In the genomic region with DNA sequence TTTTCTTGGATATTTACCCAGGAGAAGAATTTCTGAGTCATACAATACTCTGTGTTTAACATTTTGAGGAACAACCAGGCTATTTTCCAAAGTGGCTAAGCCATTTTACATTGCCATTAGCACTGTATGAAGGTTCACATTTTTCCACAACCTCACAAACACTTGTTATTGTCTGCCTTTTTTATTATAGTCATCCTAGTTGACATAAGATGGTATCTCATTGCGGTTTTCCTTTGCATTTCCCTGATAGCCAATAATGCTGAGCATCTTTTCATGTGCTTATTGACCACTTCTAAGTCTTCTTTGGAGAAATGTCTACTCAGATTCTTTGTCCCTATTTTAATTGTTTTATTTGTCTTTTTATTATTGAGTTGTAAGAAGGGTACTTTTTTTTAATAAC, we compare ENCODE assay signal across 23 cellular contexts.
"Had no signal": no experiment of that assay in that cellular context is flagged by ENCODE, and none has a peak within 500 bp of the region (broad histone marks: within the 10 kb centered on the region; RNA-seq: fewer than 3 reads in every experiment).

No MANE protein-coding gene starts in this region.

- ATAC-seq: Panc1, PC-3, SK-N-SH treated with all-trans-retinoic acid at 6 μM for 48 hours had no signal

- DNase-seq: KBM-7, MV-4-11, NCI-H1048, NCI-H1105, NCI-H1417, NCI-H1436 treated with DMSO at 0.1 percent for 48 hours, NCI-H1694, NCI-H187 treated with DMSO at 0.1 percent for 48 hours, NCI-H2029 treated with DMSO at 0.1 percent for 48 hours, NCI-H2171, NCI-H226, NCI-H446, NCI-H510A, NCI-H524 treated with DMSO at 0.1 percent for 48 hours, NCI-H69, NCI-H774, PC-3, SHP77 treated with DMSO at 0.1 percent for 48 hours, SJCRH30, T-helper 1 cell had no signal

- FAIRE-seq: HTR-8/SVneo had no signal
